Comparison of ENCODE assay signal across 8 cellular contexts in the genomic region with DNA sequence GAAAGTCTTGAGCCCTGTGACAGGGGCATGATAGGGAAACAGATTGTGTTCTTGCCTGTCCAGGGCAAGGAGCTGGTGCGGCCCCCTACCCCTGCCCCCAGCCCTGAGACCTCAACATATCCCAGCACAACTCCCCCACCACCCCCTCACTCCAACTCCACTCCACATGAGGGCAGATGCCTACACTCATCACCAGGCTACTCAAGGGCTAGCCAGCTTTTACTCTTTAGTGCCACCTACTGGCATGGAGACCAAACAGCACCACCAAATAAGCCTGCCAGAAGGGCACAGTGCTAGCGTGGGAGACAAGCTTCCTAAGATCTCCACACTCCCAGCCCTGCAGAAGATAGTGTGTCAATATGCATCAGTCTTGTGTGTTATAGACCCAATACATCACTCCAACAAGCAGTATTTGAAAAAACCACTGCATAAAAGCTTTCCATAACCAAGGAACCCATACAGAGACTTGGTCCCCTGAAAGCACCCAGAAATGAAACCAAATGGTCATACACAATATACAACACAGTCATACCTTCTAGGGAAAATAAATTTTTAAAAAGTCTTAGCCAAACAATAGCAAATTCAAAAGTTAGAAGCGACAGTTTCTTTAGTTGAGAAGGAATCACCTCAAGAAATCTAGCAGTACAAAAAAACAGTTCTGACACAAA.
DNase-seq lines count a peak whose midpoint lies in the region; ATAC-seq and TF ChIP-seq lines count a peak whose summit lies in the region.

No MANE protein-coding gene starts in this region.

- H3K4me3 Mint-ChIP-seq in activated T-helper 2 cell treated with anti-CD3 and anti-CD28 coated beads, Interferon-gamma antibody, Interleukin-2, Interleukin-4, amounts not matched to agents 10 μg/mL and 5 μg/mL and 100 μg/mL, durations not matched to agents 14 hours and 24 hours and 36 hours (ENCODE audit: low read depth): no peak overlapping the region

- DNase-seq in AG20443 (ENCODE audit: low spot score): peak; percentile 71
- DNase-seq in OCI-M1 (lab: John Stamatoyannopoulos, UW): peak; percentile 77
- DNase-seq in activated T-helper 2 cell treated with anti-CD3 and anti-CD28 coated beads, Interferon-gamma antibody, Interleukin-2, Interleukin-4, amounts not matched to agents 10 μg/mL and 5 μg/mL and 100 μg/mL, durations not matched to agents 14 hours and 24 hours and 36 hours (ENCODE audit: low spot score): peak; percentile 37
- no peak for DNase-seq in left ventricle myocardium inferior
- DNase-seq in stimulated activated CD4-positive, alpha-beta T cell treated with anti-CD3 and anti-CD28 coated beads, Interleukin-1b, Interleukin-23, amount 100 ng/mL, for 24 hours (ENCODE audit: low read depth in 4 of 4, low spot score in 1 of 4): peak; percentile 3 to 30 (median 28)
- no peak for DNase-seq in putamen (ENCODE audit: low spot score)

- H3K36me3 Mint-ChIP-seq in activated T-helper 2 cell treated with anti-CD3 and anti-CD28 coated beads, Interferon-gamma antibody, Interleukin-2, Interleukin-4, amounts not matched to agents 10 μg/mL and 5 μg/mL and 100 μg/mL, durations not matched to agents 14 hours and 24 hours and 36 hours (ENCODE audit: low read depth): no peaks in the 10 kb centered on the region

- peaks cover 30% of the 10 kb centered on the region for H3K4me1 Mint-ChIP-seq in activated T-helper 2 cell treated with anti-CD3 and anti-CD28 coated beads, Interferon-gamma antibody, Interleukin-2, Interleukin-4, amounts not matched to agents 10 μg/mL and 5 μg/mL and 100 μg/mL, durations not matched to agents 14 hours and 24 hours and 36 hours (ENCODE audit: low read depth)

- H3K27me3 ChIP-seq in left ventricle myocardium inferior (ENCODE audit: low read depth): peaks cover 39% of the 10 kb centered on the region

- no peak overlapping the region for H3K27ac Mint-ChIP-seq in activated T-helper 2 cell treated with anti-CD3 and anti-CD28 coated beads, Interferon-gamma antibody, Interleukin-2, Interleukin-4, amounts not matched to agents 10 μg/mL and 5 μg/mL and 100 μg/mL, durations not matched to agents 14 hours and 24 hours and 36 hours

- no peaks in the 10 kb centered on the region for H3K36me3 ChIP-seq in left ventricle myocardium inferior

- no peaks in the 10 kb centered on the region for H3K4me1 ChIP-seq in left ventricle myocardium inferior

- peaks cover 34% of the 10 kb centered on the region for H3K27me3 Mint-ChIP-seq in activated T-helper 2 cell treated with anti-CD3 and anti-CD28 coated beads, Interferon-gamma antibody, Interleukin-2, Interleukin-4, amounts not matched to agents 10 μg/mL and 5 μg/mL and 100 μg/mL, durations not matched to agents 14 hours and 24 hours and 36 hours (ENCODE audit: low read depth)

- ATAC-seq in GM18868 (IDR thresholded peaks at IDR 0.05; ENCODE audit: unreplicated experiment): peak; percentile 89
- ATAC-seq in HG03097 (IDR thresholded peaks at IDR 0.05; ENCODE audit: low FRiP score, unreplicated experiment): peak; percentile 76

- no peak overlapping the region for H3K4me3 ChIP-seq in left ventricle myocardium inferior

- H3K9me3 Mint-ChIP-seq in activated T-helper 2 cell treated with anti-CD3 and anti-CD28 coated beads, Interferon-gamma antibody, Interleukin-2, Interleukin-4, amounts not matched to agents 10 μg/mL and 5 μg/mL and 100 μg/mL, durations not matched to agents 14 hours and 24 hours and 36 hours: peaks cover 13% of the 10 kb centered on the region

- intact Hi-C loops in activated T-helper 2 cell treated with anti-CD3 and anti-CD28 coated beads, Interferon-gamma antibody, Interleukin-2, Interleukin-4, amounts not matched to agents 10 μg/mL and 5 μg/mL and 100 μg/mL, durations not matched to agents 14 hours and 24 hours and 36 hours (cut with micrococcal nuclease): loop anchor here (1.0 kb wide), 2 partner anchors 155 to 223 kb away; no protein-coding TSS in a partner anchor
- intact Hi-C loops in left ventricle myocardium inferior (cut with micrococcal nuclease): loop anchor here (10.0 kb wide), 2 partner anchors 154 to 224 kb away; no protein-coding TSS in a partner anchor

- no peak overlapping the region for H3K27ac ChIP-seq in left ventricle myocardium inferior (replicated peaks)

- TF ChIP-seq CTCF in left ventricle myocardium inferior (IDR thresholded peaks at IDR 0.05; ENCODE audit: borderline replicate concordance): peak; percentile 73

- peaks cover 7% of the 10 kb centered on the region for H3K9me3 ChIP-seq in left ventricle myocardium inferior (replicated peaks)

Comparison
In these comparisons a context has a peak if more than half of its experiments do, and no peak if none do; other contexts are left out.
1. DNase-seq: peak in AG20443 (single experiment), OCI-M1 (single experiment), activated T-helper 2 cell treated with anti-CD3 and anti-CD28 coated beads, Interferon-gamma antibody, Interleukin-2, Interleukin-4, amounts not matched to agents 10 μg/mL and 5 μg/mL and 100 μg/mL, durations not matched to agents 14 hours and 24 hours and 36 hours (single experiment) and stimulated activated CD4-positive, alpha-beta T cell treated with anti-CD3 and anti-CD28 coated beads, Interleukin-1b, Interleukin-23, amount 100 ng/mL, for 24 hours (4 of 4); none in left ventricle myocardium inferior (single experiment) and putamen (single experiment).